8 cellular contexts compared by ENCODE assay signal in genomic region chr18:49435170-49435569, GRCh38.
"Had no signal": no experiment of that assay in that cellular context is flagged by ENCODE, and none has a peak within 500 bp of the region (broad histone marks: within the 10 kb centered on the region; RNA-seq: fewer than 3 reads in every experiment).

No MANE protein-coding gene starts in this region.

- H3K9me3 ChIP-seq: HAP-1 had no signal

- H3K27ac ChIP-seq: HL-60 had no signal

- H3K4me2 ChIP-seq: GM23338 had no signal

- ATAC-seq: GM23338, HCT116, K562 had no signal

- H2AFZ ChIP-seq: GM23338 had no signal

- DNase-seq: HFFc6, IMR-90, KG1 had no signal

- H3K4me3 ChIP-seq: GM23338, HAP-1, K562 had no signal

- H3K9me3 Mint-ChIP-seq: GM23338, HFFc6 had no signal

- H3K27ac Mint-ChIP-seq: GM23338, HFFc6 had no signal

- H3K4me3 Mint-ChIP-seq: GM23338, HFFc6 had no signal
